20 cellular contexts compared by ENCODE assay signal in the genomic region with DNA sequence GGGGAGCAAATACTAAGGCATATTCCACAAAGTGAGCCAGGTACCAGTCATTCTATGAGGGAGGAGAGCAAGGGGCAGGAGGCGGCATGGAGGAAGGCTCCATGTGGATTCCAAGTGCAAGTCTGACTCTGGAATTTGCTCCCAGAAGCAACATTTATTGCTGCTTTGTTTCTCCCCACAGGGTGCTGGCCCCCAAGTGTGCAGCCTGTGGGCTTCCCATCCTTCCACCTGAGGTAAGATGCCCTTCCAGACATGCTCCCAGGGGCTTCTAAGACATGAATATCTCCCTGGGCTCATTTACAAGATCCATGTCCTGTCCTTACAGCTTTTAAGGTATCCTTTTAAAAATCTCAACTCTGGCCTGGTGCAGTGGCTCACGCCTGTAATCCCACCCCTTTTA. TPM values are rescaled to one million over a fixed set of nuclear protein-coding genes. Genes with fewer than 3 reads are reported as not detected.
DNase-seq lines count a peak whose midpoint lies in the region; ATAC-seq and TF ChIP-seq lines count a peak whose summit lies in the region.
"Had no signal": no experiment of that assay in that cellular context is flagged by ENCODE, and none has a peak within 500 bp of the region (broad histone marks: within the 10 kb centered on the region; RNA-seq: fewer than 3 reads in every experiment).

No MANE protein-coding gene starts in this region.

- H3K27ac Mint-ChIP-seq in WTC11: peak overlapping the region; percentile 91

- TF ChIP-seq CTCF in WTC11 (IDR thresholded peaks at IDR 0.05) (no peak), GM10266 (IDR thresholded peaks at IDR 0.05; ENCODE audit: control insufficient read depth, insufficient read depth, low read depth, missing control alignments) (no peak)

- peaks cover 53% of the 10 kb centered on the region for H3K4me1 Mint-ChIP-seq in WTC11

- ATAC-seq in WTC11: peak; percentile 73
- ATAC-seq: GM12878 had no signal

- peaks cover 2% of the 10 kb centered on the region; the same call in 1 of the 2 replicates for H3K9me3 Mint-ChIP-seq in WTC11
- H3K9me3 Mint-ChIP-seq: CD4-positive, CD25-positive, alpha-beta regulatory T cell had no signal

- DNase-seq in ELF-1 (ENCODE audit: low read depth, low spot score) (peak; percentile 76), H7 (peak; percentile 36), WTC11 (ENCODE audit: low spot score) (peak; percentile 54), iPS-NIHi7 (ENCODE audit: extremely low spot score) (peak; percentile 43), T-helper 2 cell (no peak), GM10266 (ENCODE audit: extremely low spot score) (no peak), NCI-H1105 treated with DMSO at 0.1 percent for 48 hours (lab: John Stamatoyannopoulos, UW) (no peak)
- DNase-seq: CD4-positive, CD25-positive, alpha-beta regulatory T cell; COR-L47; DMS79; HCEC 1CT; IMR-90; NCI-H1105; NCI-H1694 treated with DMSO at 0.1 percent for 48 hours; NCI-H2081 treated with DMSO at 0.1 percent for 48 hours; NCI-H446; NCI-H526; Peyer's patch; SJCRH30 had no signal

- no peak overlapping the region for H3K4me3 ChIP-seq in H7 (ENCODE audit: insufficient read depth, low read depth, low read length)
- H3K4me3 ChIP-seq: GM12878, Peyer's patch, SJCRH30 had no signal

- H3K27me3 ChIP-seq in H7 (ENCODE audit: control insufficient read depth, insufficient read depth, low read length): no peaks in the 10 kb centered on the region
- H3K27me3 ChIP-seq: Peyer's patch, SJCRH30 had no signal

- POLR2A ChIA-PET in WTC11 (lab: Charles Lee): no interaction called here

- no peak overlapping the region for H3K4me3 Mint-ChIP-seq in WTC11
- H3K4me3 Mint-ChIP-seq: CD4-positive, CD25-positive, alpha-beta regulatory T cell had no signal

- peaks cover 2% of the 10 kb centered on the region; the same call in 1 of the 2 replicates for H3K36me3 ChIP-seq in H7 (replicated peaks; ENCODE audit: control insufficient read depth, insufficient read depth, low read length)

- CTCF ChIA-PET in WTC11 (lab: Charles Lee): interaction anchor here (0.6 to 2.2 kb wide), 3 partner anchors 13 to 403 kb away, joined by 3 to 12 read pairs (median 3); no protein-coding TSS in a partner anchor

- no peaks in the 10 kb centered on the region for H3K27me3 Mint-ChIP-seq in WTC11 (ENCODE audit: low read depth)
- H3K27me3 Mint-ChIP-seq: CD4-positive, CD25-positive, alpha-beta regulatory T cell had no signal

- peaks cover 57% of the 10 kb centered on the region for H3K36me3 Mint-ChIP-seq in WTC11

TF ChIP-seq in WTC11, 78 proteins besides CTCF, POLR2A, EP300 and RAD21:
- TF ChIP-seq, protein P1, sequence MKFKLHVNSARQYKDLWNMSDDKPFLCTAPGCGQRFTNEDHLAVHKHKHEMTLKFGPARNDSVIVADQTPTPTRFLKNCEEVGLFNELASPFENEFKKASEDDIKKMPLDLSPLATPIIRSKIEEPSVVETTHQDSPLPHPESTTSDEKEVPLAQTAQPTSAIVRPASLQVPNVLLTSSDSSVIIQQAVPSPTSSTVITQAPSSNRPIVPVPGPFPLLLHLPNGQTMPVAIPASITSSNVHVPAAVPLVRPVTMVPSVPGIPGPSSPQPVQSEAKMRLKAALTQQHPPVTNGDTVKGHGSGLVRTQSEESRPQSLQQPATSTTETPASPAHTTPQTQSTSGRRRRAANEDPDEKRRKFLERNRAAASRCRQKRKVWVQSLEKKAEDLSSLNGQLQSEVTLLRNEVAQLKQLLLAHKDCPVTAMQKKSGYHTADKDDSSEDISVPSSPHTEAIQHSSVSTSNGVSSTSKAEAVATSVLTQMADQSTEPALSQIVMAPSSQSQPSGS (CRISPR knock-in tag; IDR thresholded peaks at IDR 0.05; ENCODE audit: borderline replicate concordance, low read depth): no peak
- TF ChIP-seq ZNF121 (CRISPR knock-in tag; IDR thresholded peaks at IDR 0.05) (no peak), IRF2 (CRISPR knock-in tag; IDR thresholded peaks at IDR 0.05; ENCODE audit: borderline replicate concordance, low read depth) (no peak), JAZF1 (CRISPR knock-in tag; IDR thresholded peaks at IDR 0.05) (no peak), CBFB (CRISPR knock-in tag; IDR thresholded peaks at IDR 0.05; ENCODE audit: low read depth) (no peak), OVOL2 (CRISPR knock-in tag; IDR thresholded peaks at IDR 0.05; ENCODE audit: borderline replicate concordance) (no peak), CREM (CRISPR knock-in tag; IDR thresholded peaks at IDR 0.05) (no peak), ZNF423 (CRISPR knock-in tag; IDR thresholded peaks at IDR 0.05) (peak; percentile 82)

RNA-seq across cellular contexts. Expression of a gene that starts 15.9 kb away (rescaled TPM):
- total RNA-seq in H7 (2014; rRNA removed; shearing (Covaris generic)): 31.2 and 50.9 TPM in 2 replicates
- 79.0 to 80.3 TPM (median 79.6 TPM) in 3 replicates for total RNA-seq in WTC11 (2021)

Comparison
In these comparisons a context has a peak if more than half of its experiments do, and no peak if none do; other contexts are left out.
1. DNase-seq: peak in ELF-1 (single experiment), H7 (single experiment), WTC11 (single experiment) and iPS-NIHi7 (single experiment); none in T-helper 2 cell (0 of 5), GM10266 (single experiment) and NCI-H1105 treated with DMSO at 0.1 percent for 48 hours (single experiment).